ENCODE assay signal across 23 cellular contexts in the genomic region with DNA sequence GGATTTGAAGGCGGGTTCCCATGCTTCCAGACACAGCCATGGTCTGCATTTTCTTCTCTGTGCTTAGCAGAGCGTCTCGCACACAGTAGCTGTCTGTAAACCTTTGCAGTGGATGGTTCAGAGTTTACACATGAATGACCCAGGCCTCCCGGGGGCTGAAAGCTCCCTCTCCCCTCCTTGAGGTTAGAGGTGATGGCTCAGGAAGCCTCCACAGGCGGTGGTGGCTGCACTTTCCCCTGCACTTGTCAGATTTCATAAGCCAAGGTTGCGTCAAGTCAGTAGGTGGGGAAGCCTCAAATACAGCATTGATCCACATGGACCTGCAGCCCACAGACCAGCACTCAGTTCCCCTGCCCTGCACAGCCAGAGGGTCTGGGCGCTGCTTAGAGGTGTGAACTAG.
DNase-seq lines count a peak whose midpoint lies in the region; ATAC-seq, FAIRE-seq and TF ChIP-seq lines count a peak whose summit lies in the region.
"Had no signal": no experiment of that assay in that cellular context is flagged by ENCODE, and none has a peak within 500 bp of the region (broad histone marks: within the 10 kb centered on the region; RNA-seq: fewer than 3 reads in every experiment).

No MANE protein-coding gene starts in this region.

- H3K4me2 ChIP-seq in astrocyte (ENCODE audit: low read length): peak overlapping the region; percentile 52
- H3K4me2 ChIP-seq: KMS-11 had no signal

- no peak overlapping the region for H3K4me3 Mint-ChIP-seq in astrocyte (ENCODE audit: unreplicated experiment)
- no peak overlapping the region for H3K4me3 Mint-ChIP-seq in activated T-cell treated with anti-CD3 and anti-CD28 coated beads, Interleukin-2, amount 50 U/mL, for 24 hours
- H3K4me3 Mint-ChIP-seq: activated naive CD8-positive, alpha-beta T cell; neural crest cell; stimulated activated naive CD8-positive, alpha-beta T cell treated with anti-CD3 and anti-CD28 coated beads, Interleukin-15, Interleukin-2, amounts not matched to agents 100 ng/mL and 50 ng/mL, for 24 hours; T-helper 2 cell treated with Interferon-gamma antibody and Interleukin-4, amounts not matched to agents 5 μg/mL and 100 μg/mL, for 36 hours had no signal

- H4K20me1 ChIP-seq in astrocyte (ENCODE audit: insufficient read depth, low read length): no peaks in the 10 kb centered on the region

- intact Hi-C loops in lower lobe of right lung (cut with DNase I): no loop called here

- ATAC-seq in lower lobe of right lung: no peak
- ATAC-seq: SK-N-SH treated with all-trans-retinoic acid at 6 μM for 48 hours had no signal

- FAIRE-seq in astrocyte (lab: Jason Lieb, UNC): no peak
- FAIRE-seq: HTR-8/SVneo had no signal

- peaks cover 33% of the 10 kb centered on the region for H3K4me1 ChIP-seq in astrocyte (ENCODE audit: insufficient read depth, low read length)
- H3K4me1 ChIP-seq in lower lobe of right lung: no peaks in the 10 kb centered on the region

- no peaks in the 10 kb centered on the region for H3K36me3 ChIP-seq in astrocyte (ENCODE audit: insufficient read depth, low read length)
- peaks cover 37% of the 10 kb centered on the region for H3K36me3 ChIP-seq in lower lobe of right lung
- H3K36me3 ChIP-seq in MG63: peaks cover 20% of the 10 kb centered on the region

- DNase-seq in NK-92 treated with Interleukin-12 subunit alpha and Interleukin-12 subunit beta, amount 100 ng/mL, for 24 hours (lab: John Stamatoyannopoulos, UW): peak; percentile 64
- no peak for DNase-seq in NK-92 (lab: John Stamatoyannopoulos, UW; ENCODE audit: unreplicated experiment)
- no peak for DNase-seq in astrocyte (ENCODE audit: low read depth)
- DNase-seq in lower lobe of right lung: peak; percentile 16
- DNase-seq in activated T-cell treated with anti-CD3 and anti-CD28 coated beads, Interleukin-2, amount 50 U/mL, for 24 hours: no peak
- DNase-seq in activated T-cell treated with anti-CD3 and anti-CD28 coated beads for 4 hours: no peak
- no peak for DNase-seq in RPMI8226
- DNase-seq in MG63: no peak
- DNase-seq: DMS53, GF-D8, heart left ventricle, left ventricle myocardium superior, NCI-H1092, NCI-H187 treated with DMSO at 0.1 percent for 48 hours, NCI-H748 treated with DMSO at 0.1 percent for 48 hours had no signal

- H3K36me3 Mint-ChIP-seq in astrocyte (ENCODE audit: low read depth, unreplicated experiment): peaks cover 23% of the 10 kb centered on the region
- peaks cover 56% of the 10 kb centered on the region for H3K36me3 Mint-ChIP-seq in activated T-cell treated with anti-CD3 and anti-CD28 coated beads, Interleukin-2, amount 50 U/mL, for 24 hours (ENCODE audit: low read depth)

- no peak for TF ChIP-seq CTCF in astrocyte (IDR thresholded peaks at IDR 0.05; ENCODE audit: insufficient read depth, low read depth, low read length)
- no peak for TF ChIP-seq CTCF in lower lobe of right lung (IDR thresholded peaks at IDR 0.05)

- no peak overlapping the region for H3K4me3 ChIP-seq in astrocyte (ENCODE audit: insufficient read depth, low read depth, low read length)
- H3K4me3 ChIP-seq in lower lobe of right lung: no peak overlapping the region
- H3K4me3 ChIP-seq in MG63: no peak overlapping the region
- H3K4me3 ChIP-seq: GM23248, heart left ventricle had no signal

- H3K27me3 ChIP-seq in astrocyte (ENCODE audit: insufficient read depth, low read length) (no peaks in the 10 kb centered on the region), lower lobe of right lung (ENCODE audit: low read depth) (no peaks in the 10 kb centered on the region), MG63 (no peaks in the 10 kb centered on the region)
- H3K27me3 ChIP-seq: heart left ventricle had no signal

- H3K9ac ChIP-seq in astrocyte (ENCODE audit: low read length): no peak overlapping the region
- H3K9ac ChIP-seq: GM23248, KMS-11 had no signal

- peaks cover 7% of the 10 kb centered on the region for H3K9me3 ChIP-seq in astrocyte (ENCODE audit: insufficient read depth, low read depth, low read length)
- no peaks in the 10 kb centered on the region for H3K9me3 ChIP-seq in lower lobe of right lung
- peaks cover 10% of the 10 kb centered on the region for H3K9me3 ChIP-seq in MG63

- no peak overlapping the region for H3K27ac Mint-ChIP-seq in astrocyte (ENCODE audit: unreplicated experiment)
- no peak overlapping the region for H3K27ac Mint-ChIP-seq in activated T-cell treated with anti-CD3 and anti-CD28 coated beads, Interleukin-2, amount 50 U/mL, for 24 hours
- H3K27ac Mint-ChIP-seq: activated naive CD8-positive, alpha-beta T cell; stimulated activated naive CD8-positive, alpha-beta T cell treated with anti-CD3 and anti-CD28 coated beads, Interleukin-15, Interleukin-2, amounts not matched to agents 100 ng/mL and 50 ng/mL, for 24 hours; T-helper 2 cell treated with Interferon-gamma antibody and Interleukin-4, amounts not matched to agents 5 μg/mL and 100 μg/mL, for 36 hours had no signal

- H3K9me3 Mint-ChIP-seq in astrocyte (ENCODE audit: unreplicated experiment): peaks cover 7% of the 10 kb centered on the region
- H3K9me3 Mint-ChIP-seq in activated T-cell treated with anti-CD3 and anti-CD28 coated beads, Interleukin-2, amount 50 U/mL, for 24 hours: no peaks in the 10 kb centered on the region
- H3K9me3 Mint-ChIP-seq: neural crest cell; stimulated activated naive CD8-positive, alpha-beta T cell treated with anti-CD3 and anti-CD28 coated beads, Interleukin-15, Interleukin-2, amounts not matched to agents 100 ng/mL and 50 ng/mL, for 24 hours; T-helper 2 cell treated with Interferon-gamma antibody and Interleukin-4, amounts not matched to agents 5 μg/mL and 100 μg/mL, for 36 hours had no signal

- no peaks in the 10 kb centered on the region for H3K79me2 ChIP-seq in astrocyte (ENCODE audit: insufficient read depth, low read length)

- peaks cover 16% of the 10 kb centered on the region for H3K4me1 Mint-ChIP-seq in astrocyte (ENCODE audit: low read depth, unreplicated experiment)
- no peaks in the 10 kb centered on the region for H3K4me1 Mint-ChIP-seq in activated T-cell treated with anti-CD3 and anti-CD28 coated beads, Interleukin-2, amount 50 U/mL, for 24 hours (ENCODE audit: low read depth)

- H2AFZ ChIP-seq in astrocyte (ENCODE audit: low read depth, low read length): no peak overlapping the region
- H2AFZ ChIP-seq: GM23248 had no signal

- H3K27me3 Mint-ChIP-seq in astrocyte (ENCODE audit: low read depth, unreplicated experiment): no peaks in the 10 kb centered on the region
- no peaks in the 10 kb centered on the region for H3K27me3 Mint-ChIP-seq in activated T-cell treated with anti-CD3 and anti-CD28 coated beads, Interleukin-2, amount 50 U/mL, for 24 hours
- H3K27me3 Mint-ChIP-seq: activated naive CD8-positive, alpha-beta T cell; stimulated activated naive CD8-positive, alpha-beta T cell treated with anti-CD3 and anti-CD28 coated beads, Interleukin-15, Interleukin-2, amounts not matched to agents 100 ng/mL and 50 ng/mL, for 24 hours had no signal

- H3K27ac ChIP-seq in astrocyte (ENCODE audit: low read depth, low read length) (no peak overlapping the region), lower lobe of right lung (no peak overlapping the region)
- H3K27ac ChIP-seq: GM23248, heart left ventricle, KMS-11 had no signal

Comparison
In these comparisons a context has a peak if more than half of its experiments do, and no peak if none do; other contexts are left out.
1. DNase-seq: peak in NK-92 treated with Interleukin-12 subunit alpha and Interleukin-12 subunit beta, amount 100 ng/mL, for 24 hours (single experiment) and lower lobe of right lung (single experiment); none in NK-92 (single experiment), astrocyte (single experiment), activated T-cell treated with anti-CD3 and anti-CD28 coated beads, Interleukin-2, amount 50 U/mL, for 24 hours (single experiment), activated T-cell treated with anti-CD3 and anti-CD28 coated beads for 4 hours (single experiment), RPMI8226 (single experiment) and MG63 (single experiment).